15 cellular contexts compared by ENCODE assay signal in genomic region chr2:101733257-101733993, GRCh38. TPM values are rescaled to one million over a fixed set of nuclear protein-coding genes. Genes with fewer than 3 reads are reported as not detected.
DNase-seq lines count a peak whose midpoint lies in the region; ATAC-seq, FAIRE-seq and TF ChIP-seq lines count a peak whose summit lies in the region.
"Had no signal": no experiment of that assay in that cellular context is flagged by ENCODE, and none has a peak within 500 bp of the region (broad histone marks: within the 10 kb centered on the region; RNA-seq: fewer than 3 reads in every experiment).

No MANE protein-coding gene starts in this region.

- H3K36me3 Mint-ChIP-seq in activated naive CD4-positive, alpha-beta T cell treated with anti-CD3 and anti-CD28 coated beads, Interleukin-2, amount 50 U/mL, for 72 hours = no peaks in the 10 kb centered on the region
- peaks cover 3% of the 10 kb centered on the region for H3K36me3 Mint-ChIP-seq in activated naive CD8-positive, alpha-beta T cell treated with anti-CD3 and anti-CD28 coated beads, Interleukin-2, amount 10 ng/mL, durations not matched to agents 7 days and 5 days

- H3K4me2 ChIP-seq in HepG2 (ENCODE audit: low read depth, low read length) = peak overlapping the region; percentile 77

- H3K79me2 ChIP-seq in HepG2 (ENCODE audit: insufficient read depth, low read length) = peaks cover 99% of the 10 kb centered on the region

- ATAC-seq in activated naive CD4-positive, alpha-beta T cell treated with anti-CD3 and anti-CD28 coated beads, Interleukin-2, amount 50 U/mL, for 72 hours = peak in 1 of 2 donors; percentile 13
- ATAC-seq in activated naive CD8-positive, alpha-beta T cell treated with anti-CD3 and anti-CD28 coated beads, Interleukin-2, amount 10 ng/mL, durations not matched to agents 7 days and 5 days (ENCODE audit: low read depth) = no peak
- peak; percentile 89 for ATAC-seq in HepG2

- H3K4me3 Mint-ChIP-seq in activated naive CD8-positive, alpha-beta T cell treated with anti-CD3 and anti-CD28 coated beads, Interleukin-2, amount 10 ng/mL, durations not matched to agents 7 days and 5 days = peak overlapping the region; percentile 0

- no peak overlapping the region for H2AFZ ChIP-seq in HepG2 (ENCODE audit: low read length)

- H3K27ac ChIP-seq in HepG2 (ENCODE audit: extremely low read length, insufficient read depth, low read length) = peak overlapping the region; percentile 90
- H3K27ac ChIP-seq in testis = no peak overlapping the region
- H3K27ac ChIP-seq: SK-N-MC had no signal

- TF ChIP-seq RAD21 in HepG2 (CRISPR knock-in tag; IDR thresholded peaks at IDR 0.05) = peak; percentile 74

- peak; percentile 23; the same call in 1 of the 2 replicates for TF ChIP-seq CTCF in HepG2 (CRISPR knock-in tag; IDR thresholded peaks at IDR 0.05)
- TF ChIP-seq CTCF in testis (IDR thresholded peaks at IDR 0.05) = no peak

- TF ChIP-seq EP300 in HepG2 (IDR thresholded peaks at IDR 0.05; ENCODE audit: low read depth in 2 of 2, low read length in 2 of 2) (peak in 1 of 2 experiments; percentile 84; a peak in 3 of 4 replicates), HepG2 (CRISPR knock-in tag; IDR thresholded peaks at IDR 0.05; ENCODE audit: borderline replicate concordance) (no peak)

- peak overlapping the region; percentile 67 for H3K27ac Mint-ChIP-seq in activated naive CD4-positive, alpha-beta T cell treated with anti-CD3 and anti-CD28 coated beads, Interleukin-2, amount 50 U/mL, for 72 hours
- H3K27ac Mint-ChIP-seq in activated naive CD8-positive, alpha-beta T cell treated with anti-CD3 and anti-CD28 coated beads, Interleukin-2, amount 10 ng/mL, durations not matched to agents 7 days and 5 days = peak overlapping the region; percentile 23

- POLR2A ChIA-PET in activated naive CD8-positive, alpha-beta T cell treated with anti-CD3 and anti-CD28 coated beads, Interleukin-2, amount 10 ng/mL, durations not matched to agents 7 days and 5 days (lab: Charles Lee) = no interaction called here
- POLR2A ChIA-PET in HepG2 (lab: Yijun Ruan, JAX) = interaction anchor here (0.6 to 3.2 kb wide), 17 partner anchors 9 to 167 kb away, joined by 3 to 21 read pairs (median 5); partner anchors contain the start of gene MAP4K4

- FAIRE-seq in HepG2 (lab: Jason Lieb, UNC) = peak; percentile 97
- FAIRE-seq: H54 had no signal

- DNase-seq in activated naive CD4-positive, alpha-beta T cell treated with anti-CD3 and anti-CD28 coated beads, Interleukin-2, amount 50 U/mL, for 72 hours (ENCODE audit: low spot score in 2 of 2) = no peak
- no peak for DNase-seq in activated naive CD4-positive, alpha-beta T cell treated with anti-CD3 and anti-CD28 coated beads, Interleukin-2, amount 50 U/mL, for 16 hours
- DNase-seq in activated naive CD8-positive, alpha-beta T cell treated with anti-CD3 and anti-CD28 coated beads, Interleukin-2, amount 10 ng/mL, durations not matched to agents 7 days and 5 days = no peak
- DNase-seq in HepG2 (ENCODE audit: low spot score) (peak; percentile 94), testis (peak; percentile 41), posterior cingulate gyrus (no peak), NCI-H345 (lab: John Stamatoyannopoulos, UW) (no peak), SIG-M5 (lab: John Stamatoyannopoulos, UW) (no peak)
- DNase-seq: activated CD4-positive, alpha-beta T cell treated with anti-CD3 and anti-CD28 coated beads, Interleukin-2, amount 50 U/mL, for 48 hours; KBM-7; kidney glomerular epithelial cell; NCI-H446 treated with DMSO at 0.1 percent for 48 hours; retina had no signal

- H3K27me3 Mint-ChIP-seq in activated naive CD8-positive, alpha-beta T cell treated with anti-CD3 and anti-CD28 coated beads, Interleukin-2, amount 10 ng/mL, durations not matched to agents 7 days and 5 days = no peaks in the 10 kb centered on the region

- peak; percentile 69 to 84; a peak in 3 of 4 replicates for TF ChIP-seq POLR2A in HepG2 (IDR thresholded peaks at IDR 0.05; ENCODE audit: insufficient read depth in 1 of 2, low read depth in 2 of 2, low read length in 2 of 2)
- TF ChIP-seq POLR2A in testis (IDR thresholded peaks at IDR 0.05) = no peak

- H3K9me3 Mint-ChIP-seq in activated naive CD4-positive, alpha-beta T cell treated with anti-CD3 and anti-CD28 coated beads, Interleukin-2, amount 50 U/mL, for 72 hours = no peaks in the 10 kb centered on the region
- no peaks in the 10 kb centered on the region for H3K9me3 Mint-ChIP-seq in activated naive CD8-positive, alpha-beta T cell treated with anti-CD3 and anti-CD28 coated beads, Interleukin-2, amount 10 ng/mL, durations not matched to agents 7 days and 5 days

- in situ Hi-C loops in HepG2 (cut with HindIII; ENCODE audit: extremely low pct_ligation_motif_present, low pct_unique_long_range_greater_than_20kb) = no loop called here

- CTCF ChIA-PET in HepG2 (lab: Yijun Ruan, JAX; ENCODE audit: low intra/inter-chr PET ratio, low total read pairs) = no interaction called here

- H3K9me3 ChIP-seq in HepG2 (ENCODE audit: low read length) = no peaks in the 10 kb centered on the region
- H3K9me3 ChIP-seq in testis = no peaks in the 10 kb centered on the region

- peak overlapping the region in 1 of 3 experiments; percentile 55; a peak in 2 of 6 replicates for H3K4me3 ChIP-seq in HepG2 (replicated peaks in 1 of 3; ENCODE audit: insufficient read depth in 1 of 3, low read depth in 2 of 3, low read length in 3 of 3)
- no peak overlapping the region for H3K4me3 ChIP-seq in testis
- H3K4me3 ChIP-seq: SK-N-MC had no signal

- H3K9ac ChIP-seq in HepG2 (ENCODE audit: insufficient read depth, low read depth, low read length) = peak overlapping the region; percentile 68

- peaks cover 100% of the 10 kb centered on the region for H3K4me1 ChIP-seq in HepG2 (ENCODE audit: insufficient read depth, low read length)
- peaks cover 26% of the 10 kb centered on the region for H3K4me1 ChIP-seq in testis

- H3K4me1 Mint-ChIP-seq in activated naive CD8-positive, alpha-beta T cell treated with anti-CD3 and anti-CD28 coated beads, Interleukin-2, amount 10 ng/mL, durations not matched to agents 7 days and 5 days = peaks cover 54% of the 10 kb centered on the region

- H4K20me1 ChIP-seq in HepG2 (ENCODE audit: insufficient read depth, low read length) = peaks cover 87% of the 10 kb centered on the region

- BruUV-seq in HepG2 (replicated peaks; lab: Mats Ljungman, UMichigan) = TSS peak; percentile 65

- intact Hi-C loops in HepG2 (cut with micrococcal nuclease; ENCODE audit: unreplicated experiment) = loop anchor here (2.0 kb wide), 1 partner anchor 33 kb away; no protein-coding TSS in a partner anchor
- intact Hi-C loops in testis (cut with DNase I; ENCODE audit: low total_unique reads) = no loop called here
- intact Hi-C loops in posterior cingulate gyrus (cut with DNase I) = no loop called here

- H3K36me3 ChIP-seq in HepG2 (replicated peaks in 1 of 2; ENCODE audit: control insufficient read depth in 1 of 2, insufficient read depth in 2 of 2, low read length in 2 of 2) (peaks cover 4 to 10% of the 10 kb centered on the region in 2 experiments; a peak in 3 of 5 replicates), testis (ENCODE audit: low read depth, missing control alignments) (no peaks in the 10 kb centered on the region)

- 7% methylated on average over 4 of the region's 4 CpGs for WGBS in HepG2 (ENCODE audit: low lambda C conversion rate)
- WGBS in testis, 2 donors = 44 to 64% methylated on average over 4 of the region's 4 CpGs

- no peaks in the 10 kb centered on the region for H3K27me3 ChIP-seq in HepG2 (ENCODE audit: control insufficient read depth in 1 of 2, insufficient read depth in 2 of 2, low read length in 2 of 2)
- H3K27me3 ChIP-seq in testis = no peaks in the 10 kb centered on the region

TF ChIP-seq in HepG2, 621 proteins besides CTCF, POLR2A, EP300 and RAD21 (continues in another document):
- TF ChIP-seq ONECUT2 (CRISPR knock-in tag; IDR thresholded peaks at IDR 0.05) = no peak
- TF ChIP-seq NFYB (CRISPR knock-in tag; IDR thresholded peaks at IDR 0.05) = 0 out of 2 replicates have a peak, but pooled peaks have one; percentile 9
- no peak for TF ChIP-seq RNF2 (conservative IDR thresholded peaks at IDR 0.05; ENCODE audit: low read depth)
- peak; percentile 15; the same call in 1 of the 2 replicates for TF ChIP-seq KLF11 (CRISPR knock-in tag; IDR thresholded peaks at IDR 0.05)
- peak; percentile 47 for TF ChIP-seq RBFOX2 (IDR thresholded peaks at IDR 0.05; ENCODE audit: low read depth, low read length)
- TF ChIP-seq ZNF383 (CRISPR knock-in tag; IDR thresholded peaks at IDR 0.05; ENCODE audit: borderline replicate concordance) = no peak
- TF ChIP-seq SMARCC2 (IDR thresholded peaks at IDR 0.05) = no peak
- TF ChIP-seq ZNF263 (CRISPR knock-in tag; IDR thresholded peaks at IDR 0.05) = peak; percentile 79

RNA-seq across cellular contexts. Expression of gene MAP4K4, which starts 35.9 kb away (rescaled TPM):
- total RNA-seq in activated naive CD4-positive, alpha-beta T cell treated with anti-CD3 and anti-CD28 coated beads, Interleukin-2, amount 50 U/mL, for 72 hours = 10 to 100 TPM; 82.9 to 94.3 TPM
- total RNA-seq in activated naive CD8-positive, alpha-beta T cell treated with anti-CD3 and anti-CD28 coated beads, Interleukin-2, amount 10 ng/mL, durations not matched to agents 7 days and 5 days = 10 to 100 TPM; 79.8 to 84.5 TPM
- total RNA-seq in HepG2 (2016; rRNA removed; fragmentation: Illumina TruSeq; extraction: Trizol) (264 and 301 TPM in 2 replicates), testis (100 to 1,000 TPM; 174 to 194 TPM)
- total RNA-seq in HepG2 (2016; cell fraction: cytosol; rRNA removed; fragmentation: Illumina TruSeq; extraction: Trizol; ENCODE audit: low read depth) = 62.1 and 62.9 TPM in 2 replicates
- total RNA-seq in HepG2 (2016; cell fraction: insoluble cytoplasmic fraction; rRNA removed; fragmentation: Illumina TruSeq; extraction: Trizol) = 264 and 269 TPM in 2 replicates
- total RNA-seq in HepG2 (2016; cell fraction: membrane; rRNA removed; fragmentation: Illumina TruSeq; extraction: Trizol) = 200 and 238 TPM in 2 replicates
- total RNA-seq in HepG2 (2016; cell fraction: nucleus; rRNA removed; fragmentation: Illumina TruSeq; extraction: Trizol) = 292 and 308 TPM in 2 replicates
- polyA plus RNA-seq in HepG2 (2011; rRNA removed) (101 and 105 TPM in 2 replicates), testis (ENCODE audit: insufficient read depth, low read depth, low replicate concordance) (88.2 TPM)
- polyA plus RNA-seq in HepG2 (2011; cell fraction: cytosol; rRNA removed) = 67.0 and 72.8 TPM in 2 replicates
- polyA plus RNA-seq in HepG2 (2011; cell fraction: nucleus; rRNA removed) = 261 and 287 TPM in 2 replicates
- polyA plus RNA-seq in HepG2 (2012) = 138 and 155 TPM in 2 replicates
- 48.8 and 52.9 TPM in 2 replicates for polyA plus RNA-seq in HepG2 (2016; cell fraction: cytosol; fragmentation: Illumina TruSeq; extraction: Trizol; ENCODE audit: low read depth)
- 269 and 298 TPM in 2 replicates for polyA plus RNA-seq in HepG2 (2016; cell fraction: insoluble cytoplasmic fraction; fragmentation: Illumina TruSeq; extraction: Trizol; ENCODE audit: low read depth)
- polyA plus RNA-seq in HepG2 (2016; cell fraction: membrane; fragmentation: Illumina TruSeq; extraction: Trizol; ENCODE audit: low read depth) = 137 and 163 TPM in 2 replicates
- 298 and 312 TPM in 2 replicates for polyA plus RNA-seq in HepG2 (2016; cell fraction: nucleus; fragmentation: Illumina TruSeq; extraction: Trizol; ENCODE audit: insufficient read depth, low read depth)
- polyA minus RNA-seq in HepG2 (2011; rRNA and poly(A)+ RNA removed; ENCODE audit: low replicate concordance) = 84.0 and 279 TPM in 2 replicates
- polyA minus RNA-seq in HepG2 (2011; cell fraction: cytosol; rRNA and poly(A)+ RNA removed) = 99.4 and 99.7 TPM in 2 replicates
- 680 and 703 TPM in 2 replicates for polyA minus RNA-seq in HepG2 (2011; cell fraction: nucleus; rRNA and poly(A)+ RNA removed)

Comparison
In these comparisons a context has a peak if more than half of its experiments do, and no peak if none do; other contexts are left out.
1. DNase-seq: peak in HepG2 (single experiment) and testis (single experiment); none in activated naive CD4-positive, alpha-beta T cell treated with anti-CD3 and anti-CD28 coated beads, Interleukin-2, amount 50 U/mL, for 72 hours (0 of 2), activated naive CD4-positive, alpha-beta T cell treated with anti-CD3 and anti-CD28 coated beads, Interleukin-2, amount 50 U/mL, for 16 hours (single experiment), activated naive CD8-positive, alpha-beta T cell treated with anti-CD3 and anti-CD28 coated beads, Interleukin-2, amount 10 ng/mL, durations not matched to agents 7 days and 5 days (single experiment), posterior cingulate gyrus (0 of 10), NCI-H345 (single experiment) and SIG-M5 (single experiment).